15 cellular contexts compared by ENCODE assay signal in genomic region chr21:35352066-35352770, GRCh38.
DNase-seq lines count a peak whose midpoint lies in the region; ATAC-seq and TF ChIP-seq lines count a peak whose summit lies in the region.
"Had no signal": no experiment of that assay in that cellular context is flagged by ENCODE, and none has a peak within 500 bp of the region (broad histone marks: within the 10 kb centered on the region; RNA-seq: fewer than 3 reads in every experiment).

No MANE protein-coding gene starts in this region.

- H3K4me3 ChIP-seq in epithelial cell of proximal tubule (ENCODE audit: low read depth, low read length) = no peak overlapping the region

- ATAC-seq in WTC11 = no peak
- ATAC-seq: HepG2, SK-N-SH treated with all-trans-retinoic acid at 6 μM for 48 hours had no signal

- CTCF ChIA-PET in WTC11 (lab: Charles Lee) = no interaction called here

- no peaks in the 10 kb centered on the region for H3K4me1 Mint-ChIP-seq in WTC11

- H3K4me3 Mint-ChIP-seq in WTC11 = no peak overlapping the region
- H3K4me3 Mint-ChIP-seq: dendritic cell treated with granulocyte-macrophage colony-stimulating factor and Interleukin-4, amounts not matched to agents 40 ng/mL and 50 ng/mL, for 4 days had no signal

- H3K27ac Mint-ChIP-seq in WTC11 = no peak overlapping the region
- H3K27ac Mint-ChIP-seq: dendritic cell treated with granulocyte-macrophage colony-stimulating factor and Interleukin-4, amounts not matched to agents 40 ng/mL and 50 ng/mL, for 4 days had no signal

- TF ChIP-seq CTCF in epithelial cell of proximal tubule (conservative IDR thresholded peaks at IDR 0.05; ENCODE audit: low read depth, low read length) = no peak
- no peak for TF ChIP-seq CTCF in WTC11 (IDR thresholded peaks at IDR 0.05)

- H3K36me3 Mint-ChIP-seq in WTC11 = no peaks in the 10 kb centered on the region

- H3K9me3 Mint-ChIP-seq in WTC11 = peaks cover 11% of the 10 kb centered on the region
- H3K9me3 Mint-ChIP-seq: dendritic cell treated with granulocyte-macrophage colony-stimulating factor and Interleukin-4, amounts not matched to agents 40 ng/mL and 50 ng/mL, for 4 days had no signal

- DNase-seq in Caki2 (ENCODE audit: low read depth) (peak; percentile 65), LHCN-M2 (ENCODE audit: low read depth) (peak; percentile 37), epithelial cell of proximal tubule (ENCODE audit: low read depth) (peak; percentile 10), non-pigmented ciliary epithelial cell (ENCODE audit: low read depth) (peak; percentile 60), NCI-H2227 (lab: John Stamatoyannopoulos, UW; ENCODE audit: unreplicated experiment) (no peak), WTC11 (ENCODE audit: low spot score) (no peak), NCI-H69 (lab: John Stamatoyannopoulos, UW) (no peak), NCI-H2107 (lab: John Stamatoyannopoulos, UW) (no peak)
- DNase-seq: GDM1; NCI-H1105; NCI-H226; stimulated activated CD8-positive, alpha-beta memory T cell treated with anti-CD3 and anti-CD28 coated beads, Interleukin-4, amount 100 ng/mL, for 48 hours had no signal

- in situ Hi-C loops in Caki2 (cut with HindIII; ENCODE audit: low pct_unique_long_range_greater_than_20kb, low sequenced_read_pairs) = no loop called here

- H3K27me3 Mint-ChIP-seq in WTC11 (ENCODE audit: low read depth) = no peaks in the 10 kb centered on the region

- POLR2A ChIA-PET in WTC11 (lab: Charles Lee) = no interaction called here

TF ChIP-seq in WTC11, 78 proteins besides CTCF, POLR2A, EP300 and RAD21:
- TF ChIP-seq TCF7 (CRISPR knock-in tag; IDR thresholded peaks at IDR 0.05; ENCODE audit: low read depth) (no peak), FOXJ3 (CRISPR knock-in tag; IDR thresholded peaks at IDR 0.05; ENCODE audit: borderline replicate concordance) (no peak), ATF2 (CRISPR knock-in tag; IDR thresholded peaks at IDR 0.05; ENCODE audit: borderline replicate concordance, low read depth) (no peak), ELF4 (CRISPR knock-in tag; IDR thresholded peaks at IDR 0.05; ENCODE audit: low read depth) (no peak), IRF1 (CRISPR knock-in tag; IDR thresholded peaks at IDR 0.05) (no peak), NR2C2 (CRISPR knock-in tag; IDR thresholded peaks at IDR 0.05) (no peak), NFYB (CRISPR knock-in tag; conservative IDR thresholded peaks at IDR 0.05; ENCODE audit: low read depth) (no peak), FOXP4 (CRISPR knock-in tag; IDR thresholded peaks at IDR 0.05) (no peak), CREB1 (CRISPR knock-in tag; IDR thresholded peaks at IDR 0.05) (no peak), RELA (CRISPR knock-in tag; IDR thresholded peaks at IDR 0.05; ENCODE audit: borderline replicate concordance) (no peak), TEAD1 (CRISPR knock-in tag; IDR thresholded peaks at IDR 0.05) (no peak), KAT7 (CRISPR knock-in tag; IDR thresholded peaks at IDR 0.05; ENCODE audit: borderline replicate concordance) (no peak)
- TF ChIP-seq, protein P1, sequence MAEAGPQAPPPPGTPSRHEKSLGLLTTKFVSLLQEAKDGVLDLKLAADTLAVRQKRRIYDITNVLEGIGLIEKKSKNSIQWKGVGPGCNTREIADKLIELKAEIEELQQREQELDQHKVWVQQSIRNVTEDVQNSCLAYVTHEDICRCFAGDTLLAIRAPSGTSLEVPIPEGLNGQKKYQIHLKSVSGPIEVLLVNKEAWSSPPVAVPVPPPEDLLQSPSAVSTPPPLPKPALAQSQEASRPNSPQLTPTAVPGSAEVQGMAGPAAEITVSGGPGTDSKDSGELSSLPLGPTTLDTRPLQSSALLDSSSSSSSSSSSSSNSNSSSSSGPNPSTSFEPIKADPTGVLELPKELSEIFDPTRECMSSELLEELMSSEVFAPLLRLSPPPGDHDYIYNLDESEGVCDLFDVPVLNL (CRISPR knock-in tag; IDR thresholded peaks at IDR 0.05; ENCODE audit: borderline replicate concordance, low read depth) = no peak
- TF ChIP-seq, protein P2, sequence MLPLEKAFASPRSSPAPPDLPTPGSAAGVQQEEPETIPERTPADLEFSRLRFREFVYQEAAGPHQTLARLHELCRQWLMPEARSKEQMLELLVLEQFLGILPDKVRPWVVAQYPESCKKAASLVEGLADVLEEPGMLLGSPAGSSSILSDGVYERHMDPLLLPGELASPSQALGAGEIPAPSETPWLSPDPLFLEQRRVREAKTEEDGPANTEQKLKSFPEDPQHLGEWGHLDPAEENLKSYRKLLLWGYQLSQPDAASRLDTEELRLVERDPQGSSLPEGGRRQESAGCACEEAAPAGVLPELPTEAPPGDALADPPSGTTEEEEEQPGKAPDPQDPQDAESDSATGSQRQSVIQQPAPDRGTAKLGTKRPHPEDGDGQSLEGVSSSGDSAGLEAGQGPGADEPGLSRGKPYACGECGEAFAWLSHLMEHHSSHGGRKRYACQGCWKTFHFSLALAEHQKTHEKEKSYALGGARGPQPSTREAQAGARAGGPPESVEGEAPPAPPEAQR (CRISPR knock-in tag; IDR thresholded peaks at IDR 0.05) = no peak
- TF ChIP-seq, protein P3, sequence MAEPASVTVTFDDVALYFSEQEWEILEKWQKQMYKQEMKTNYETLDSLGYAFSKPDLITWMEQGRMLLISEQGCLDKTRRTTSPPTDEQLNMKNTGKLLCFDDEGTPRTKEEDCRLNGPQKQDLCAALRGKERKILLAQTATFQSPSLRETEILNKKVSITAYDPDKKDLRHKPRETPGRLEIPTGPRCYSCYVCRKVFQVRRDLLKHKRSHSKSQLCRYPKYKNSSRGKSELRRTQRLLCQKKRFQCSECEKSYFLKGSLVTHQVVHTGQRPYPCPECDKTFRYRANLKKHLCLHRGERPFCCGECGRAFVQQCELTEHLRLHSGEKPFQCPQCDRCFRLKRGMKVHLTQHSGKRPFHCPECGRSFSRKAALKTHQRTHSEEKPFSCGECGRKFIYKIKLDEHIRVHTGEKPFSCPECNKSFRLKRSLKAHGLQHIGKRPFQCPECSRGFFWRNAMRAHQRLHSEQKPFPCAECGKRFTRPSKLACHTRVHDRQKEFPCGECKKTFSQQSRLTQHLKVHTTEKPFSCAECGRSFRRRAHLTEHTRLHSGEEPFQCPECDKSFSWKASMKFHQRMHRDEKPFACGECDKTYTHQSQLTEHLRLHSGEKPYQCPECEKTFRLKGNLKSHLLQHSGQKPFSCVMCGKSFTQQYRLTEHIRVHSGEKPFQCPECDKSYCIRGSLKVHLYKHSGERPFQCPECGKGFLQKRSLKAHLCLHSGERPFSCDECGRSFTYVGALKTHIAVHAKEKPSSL (CRISPR knock-in tag; conservative IDR thresholded peaks at IDR 0.05) = no peak

Comparison
In these comparisons a context has a peak if more than half of its experiments do, and no peak if none do; other contexts are left out.
1. DNase-seq: peak in Caki2 (single experiment), LHCN-M2 (single experiment), epithelial cell of proximal tubule (single experiment) and non-pigmented ciliary epithelial cell (single experiment); none in NCI-H2227 (single experiment), WTC11 (single experiment), NCI-H69 (single experiment) and NCI-H2107 (single experiment).